1 cellular context compared by ENCODE assay signal in genomic region chr19:8610041-8610927, GRCh38.
TF ChIP-seq lines count a peak whose summit lies in the region.

TSS of gene ADAMTS10 (minus strand) at chr19:8610715. CDS start at chr19:8605710, 5,005 bp downstream.

TF ChIP-seq in K562, 482 proteins besides CTCF, POLR2A, EP300 and RAD21 (continued from another document):
- TF ChIP-seq ZBTB40 (IDR thresholded peaks at IDR 0.05) (peak; percentile 67), ZBTB40 (CRISPR knock-in tag; IDR thresholded peaks at IDR 0.05) (no peak), POLR2G (IDR thresholded peaks at IDR 0.05; ENCODE audit: low read depth, low read length) (peak; percentile 35; the same call in 1 of the 2 replicates), ARID1B (IDR thresholded peaks at IDR 0.05) (peak; percentile 14; the same call in 1 of the 2 replicates), ARID3A (IDR thresholded peaks at IDR 0.05; ENCODE audit: borderline replicate concordance, low read depth, low read length) (no peak), SMC3 (conservative IDR thresholded peaks at IDR 0.05; ENCODE audit: insufficient read depth, low read depth, low read length) (no peak), ZBTB2 (IDR thresholded peaks at IDR 0.05) (0 out of 2 replicates have a peak, but pooled peaks have one; percentile 21), ZNF589 (CRISPR knock-in tag; IDR thresholded peaks at IDR 0.05; ENCODE audit: low read depth) (no peak), ZNF740 (CRISPR knock-in tag; IDR thresholded peaks at IDR 0.05) (0 out of 2 replicates have a peak, but pooled peaks have one; percentile 40), ZNF740 (tag; IDR thresholded peaks at IDR 0.05) (no peak), MTA3 (IDR thresholded peaks at IDR 0.05; ENCODE audit: borderline replicate concordance) (0 out of 2 replicates have a peak, but pooled peaks have one; percentile 25), BMI1 (IDR thresholded peaks at IDR 0.05; ENCODE audit: low read length) (no peak), ZNF217 (CRISPR knock-in tag; IDR thresholded peaks at IDR 0.05) (no peak), ZBTB7A (IDR thresholded peaks at IDR 0.05; ENCODE audit: borderline replicate concordance, control insufficient read depth, low read depth, low read length) (peak; percentile 70; the same call in 1 of the 2 replicates), BCOR (IDR thresholded peaks at IDR 0.05) (0 out of 2 replicates have a peak, but pooled peaks have one; percentile 17), NRF1 (conservative IDR thresholded peaks at IDR 0.05 in 1 of 2, IDR thresholded peaks at IDR 0.05 in 1 of 2) (peak in 1 of 2 experiments; percentile 15; a peak in 2 of 4 replicates), RUNX1 (IDR thresholded peaks at IDR 0.05; ENCODE audit: low read depth) (no peak), HIVEP1 (CRISPR knock-in tag; IDR thresholded peaks at IDR 0.05) (no peak), FOXP1 (CRISPR knock-in tag; IDR thresholded peaks at IDR 0.05) (0 out of 2 replicates have a peak, but pooled peaks have one; percentile 28), E2F6 (IDR thresholded peaks at IDR 0.05; ENCODE audit: borderline replicate concordance in 1 of 2, extremely low read depth in 1 of 2, insufficient read depth in 1 of 2, insufficient read length in 1 of 2, low read depth in 1 of 2, low read length in 1 of 2, poor library complexity in 1 of 2, severe bottlenecking in 1 of 2) (peak in 1 of 2 experiments; percentile 69), CXXC5 (CRISPR knock-in tag; IDR thresholded peaks at IDR 0.05) (peak; percentile 54), SMAD4 (CRISPR knock-in tag; conservative IDR thresholded peaks at IDR 0.05) (no peak), MIER1 (IDR thresholded peaks at IDR 0.05; ENCODE audit: low read depth) (peak; percentile 74; the same call in 1 of the 2 replicates), MYNN (IDR thresholded peaks at IDR 0.05) (no peak), MYNN (CRISPR knock-in tag; IDR thresholded peaks at IDR 0.05) (no peak), VEZF1 (CRISPR knock-in tag; IDR thresholded peaks at IDR 0.05) (peak; percentile 57), FOXA3 (CRISPR knock-in tag; conservative IDR thresholded peaks at IDR 0.05 in 1 of 2, IDR thresholded peaks at IDR 0.05 in 1 of 2) (0 out of 4 replicates have a peak, but pooled peaks of 1 of the 2 experiments have one; percentile 24), HBP1 (CRISPR knock-in tag; IDR thresholded peaks at IDR 0.05) (0 out of 2 replicates have a peak, but pooled peaks have one; percentile 30), SMARCA5 (IDR thresholded peaks at IDR 0.05) (0 out of 2 replicates have a peak, but pooled peaks have one; percentile 55), ZNF324 (CRISPR knock-in tag; IDR thresholded peaks at IDR 0.05) (no peak), ZNF232 (CRISPR knock-in tag; IDR thresholded peaks at IDR 0.05) (0 out of 2 replicates have a peak, but pooled peaks have one; percentile 20), ZNF444 (CRISPR knock-in tag; IDR thresholded peaks at IDR 0.05) (no peak)
